In genomic region chr12:47740536-47741339, GRCh38 we compare ENCODE assay signal across 9 cellular contexts. TPM values are rescaled to one million over a fixed set of nuclear protein-coding genes. Genes with fewer than 3 reads are reported as not detected.
DNase-seq lines count a peak whose midpoint lies in the region; ATAC-seq and TF ChIP-seq lines count a peak whose summit lies in the region.
"Had no signal": no experiment of that assay in that cellular context is flagged by ENCODE, and none has a peak within 500 bp of the region (broad histone marks: within the 10 kb centered on the region; RNA-seq: fewer than 3 reads in every experiment).

No MANE protein-coding gene starts in this region.

- peaks cover 11 to 21% of the 10 kb centered on the region in 2 donors for H3K27me3 Mint-ChIP-seq in natural killer cell treated with Interleukin-12 subunit alpha and Interleukin-12 subunit beta and Interleukin-15 and Interleukin-18, amount 100 ng/mL, for 72 hours

- H3K4me3 Mint-ChIP-seq in natural killer cell treated with Interleukin-12 subunit alpha and Interleukin-12 subunit beta and Interleukin-15 and Interleukin-18, amount 100 ng/mL, for 72 hours: peak overlapping the region; percentile 14

- H3K27ac Mint-ChIP-seq in natural killer cell treated with Interleukin-12 subunit alpha and Interleukin-12 subunit beta and Interleukin-15 and Interleukin-18, amount 100 ng/mL, for 72 hours: peak overlapping the region in 1 of 2 donors; percentile 84

- CTCF ChIA-PET in OCI-LY7 (lab: Charles Lee; ENCODE audit: unreplicated experiment): interaction anchor here (0.7 to 5.8 kb wide), 18 partner anchors 9 to 97 kb away, joined by 3 to 47 read pairs (median 6); partner anchors contain the start of genes ENDOU, RAPGEF3, RPAP3 and SLC48A1

- TF ChIP-seq CTCF in OCI-LY7 (conservative IDR thresholded peaks at IDR 0.05; ENCODE audit: low read length): no peak

- H3K4me3 ChIP-seq in OCI-LY7 (ENCODE audit: low read depth, low read length, poor library complexity, severe bottlenecking): peak overlapping the region; percentile 5

- peak overlapping the region; percentile 44 for H3K27ac ChIP-seq in OCI-LY7 (ENCODE audit: low read depth, low read length, poor library complexity, severe bottlenecking)

- no peaks in the 10 kb centered on the region for H3K79me2 ChIP-seq in OCI-LY7 (ENCODE audit: insufficient read depth, low read depth, low read length)

- ATAC-seq in GM18498 (IDR thresholded peaks at IDR 0.05; ENCODE audit: unreplicated experiment): peak; percentile 45
- peak; percentile 42 for ATAC-seq in HG02571 (IDR thresholded peaks at IDR 0.05; ENCODE audit: unreplicated experiment)
- no peak for ATAC-seq in natural killer cell treated with Interleukin-12 subunit alpha and Interleukin-12 subunit beta and Interleukin-15 and Interleukin-18, amount 100 ng/mL, for 72 hours
- ATAC-seq in HG03521 (IDR thresholded peaks at IDR 0.05; ENCODE audit: unreplicated experiment): no peak

- H3K4me1 Mint-ChIP-seq in natural killer cell treated with Interleukin-12 subunit alpha and Interleukin-12 subunit beta and Interleukin-15 and Interleukin-18, amount 100 ng/mL, for 72 hours (ENCODE audit: low read depth in 2 of 2): peaks cover 15 to 17% of the 10 kb centered on the region in 2 donors

- peaks cover 30% of the 10 kb centered on the region for H3K4me1 ChIP-seq in OCI-LY7 (ENCODE audit: insufficient read depth, low read length, poor library complexity, severe bottlenecking)

- DNase-seq in OCI-LY7 (ENCODE audit: low spot score) (peak; percentile 62), globus pallidus (ENCODE audit: low spot score) (no peak), HCEC 1CT (no peak)
- DNase-seq in natural killer cell treated with Interleukin-12 subunit alpha and Interleukin-12 subunit beta and Interleukin-15 and Interleukin-18, amount 100 ng/mL, for 72 hours (ENCODE audit: low spot score): no peak
- no peak for DNase-seq in effector CD4-positive, alpha-beta T cell
- DNase-seq: amniotic stem cell had no signal

- no peaks in the 10 kb centered on the region for H3K36me3 Mint-ChIP-seq in natural killer cell treated with Interleukin-12 subunit alpha and Interleukin-12 subunit beta and Interleukin-15 and Interleukin-18, amount 100 ng/mL, for 72 hours

- no peaks in the 10 kb centered on the region for H3K9me3 ChIP-seq in OCI-LY7 (ENCODE audit: low read length)

- intact Hi-C loops in OCI-LY7 (cut with micrococcal nuclease; ENCODE audit: unreplicated experiment): loop anchor here (1.0 kb wide), 1 partner anchor 25 kb away; no protein-coding TSS in a partner anchor

- no peaks in the 10 kb centered on the region for H3K9me3 Mint-ChIP-seq in natural killer cell treated with Interleukin-12 subunit alpha and Interleukin-12 subunit beta and Interleukin-15 and Interleukin-18, amount 100 ng/mL, for 72 hours

- H3K9me2 ChIP-seq in OCI-LY7 (ENCODE audit: insufficient read depth, low read length): no peaks in the 10 kb centered on the region

- no peaks in the 10 kb centered on the region for H4K20me1 ChIP-seq in OCI-LY7 (ENCODE audit: insufficient read depth, low read length)

- H2AFZ ChIP-seq in OCI-LY7 (ENCODE audit: low read length): peak overlapping the region; percentile 85

- POLR2A ChIA-PET in OCI-LY7 (lab: Charles Lee): interaction anchor here (0.7 to 5.4 kb wide), 16 partner anchors 9 to 358 kb away, joined by 3 to 44 read pairs (median 6); partner anchors contain the start of genes ENDOU, RAPGEF3 and SLC48A1

- no TSS peak for BruUV-seq in OCI-LY7 (replicated peaks; lab: Mats Ljungman, UMichigan)

- no peaks in the 10 kb centered on the region for H3K36me3 ChIP-seq in OCI-LY7 (ENCODE audit: insufficient read depth, low read length)

- H3K4me2 ChIP-seq in OCI-LY7 (ENCODE audit: low read length): peak overlapping the region; percentile 59

RNA-seq across cellular contexts. Expression of gene ENDOU, which starts 15.4 kb away (rescaled TPM):
- total RNA-seq in OCI-LY7 (2014; rRNA removed; shearing (Covaris generic)): 0.19 TPM in 1 of 2 replicates, not detected in the other
- total RNA-seq in OCI-LY7 (2022): 0.55 TPM in 1 of 2 replicates, not detected in the other
- not detected for total RNA-seq in natural killer cell treated with Interleukin-12 subunit alpha and Interleukin-12 subunit beta and Interleukin-15 and Interleukin-18, amount 100 ng/mL, for 72 hours

RNA-seq across cellular contexts. Expression of gene RAPGEF3, which starts 17.9 kb away (rescaled TPM):
- 0.69 and 0.80 TPM in 2 replicates for total RNA-seq in OCI-LY7 (2014; rRNA removed; shearing (Covaris generic))
- total RNA-seq in OCI-LY7 (2022): 2.9 and 4.7 TPM in 2 replicates
- total RNA-seq in natural killer cell treated with Interleukin-12 subunit alpha and Interleukin-12 subunit beta and Interleukin-15 and Interleukin-18, amount 100 ng/mL, for 72 hours: under 1 TPM; 0.19 to 0.25 TPM

RNA-seq across cellular contexts. Expression of gene SLC48A1, which starts 32.3 kb away (rescaled TPM):
- 3.8 and 9.6 TPM in 2 replicates for total RNA-seq in OCI-LY7 (2014; rRNA removed; shearing (Covaris generic))
- total RNA-seq in OCI-LY7 (2022): 8.6 and 12.0 TPM in 2 replicates
- total RNA-seq in natural killer cell treated with Interleukin-12 subunit alpha and Interleukin-12 subunit beta and Interleukin-15 and Interleukin-18, amount 100 ng/mL, for 72 hours: 1 to 10 TPM; 5.1 to 9.8 TPM

RNA-seq across cellular contexts. Expression of gene RPAP3, which starts 34.9 kb away (rescaled TPM):
- 21.6 and 25.1 TPM in 2 replicates for total RNA-seq in OCI-LY7 (2014; rRNA removed; shearing (Covaris generic))
- total RNA-seq in OCI-LY7 (2022): 52.9 and 53.9 TPM in 2 replicates
- 10 to 100 TPM; 26.3 to 33.8 TPM for total RNA-seq in natural killer cell treated with Interleukin-12 subunit alpha and Interleukin-12 subunit beta and Interleukin-15 and Interleukin-18, amount 100 ng/mL, for 72 hours

Comparison
In these comparisons a context has a peak if more than half of its experiments do, and no peak if none do; other contexts are left out.
1. ATAC-seq: peak in GM18498 (single experiment) and HG02571 (single experiment); none in natural killer cell treated with Interleukin-12 subunit alpha and Interleukin-12 subunit beta and Interleukin-15 and Interleukin-18, amount 100 ng/mL, for 72 hours (0 of 2) and HG03521 (single experiment).